ENCODE assay signal across 20 cellular contexts in genomic region chr11:14542384-14542783, GRCh38. TPM values are rescaled to one million over a fixed set of nuclear protein-coding genes. Genes with fewer than 3 reads are reported as not detected.
DNase-seq lines count a peak whose midpoint lies in the region; ATAC-seq and TF ChIP-seq lines count a peak whose summit lies in the region.
"Had no signal": no experiment of that assay in that cellular context is flagged by ENCODE, and none has a peak within 500 bp of the region (broad histone marks: within the 10 kb centered on the region; RNA-seq: fewer than 3 reads in every experiment).

No MANE protein-coding gene starts in this region.

- TF ChIP-seq EP300 in sigmoid colon (IDR thresholded peaks at IDR 0.05) = no peak

- H3K27me3 Mint-ChIP-seq in T-helper 17 cell = no peaks in the 10 kb centered on the region
- H3K27me3 Mint-ChIP-seq: CD4-positive, alpha-beta memory T cell; T-cell had no signal

- peaks cover 5% of the 10 kb centered on the region for H3K4me1 Mint-ChIP-seq in T-helper 17 cell

- H3K9me3 ChIP-seq in sigmoid colon = no peaks in the 10 kb centered on the region
- no peaks in the 10 kb centered on the region for H3K9me3 ChIP-seq in T-helper 17 cell (ENCODE audit: control insufficient read depth, low read length, poor library complexity, severe bottlenecking)
- H3K9me3 ChIP-seq: ascending aorta, tibial artery had no signal

- peak; percentile 58 for DNase-seq in SIG-M5 treated with dmso at 0.1 percent for 504 hours (lab: John Stamatoyannopoulos, UW; ENCODE audit: unreplicated experiment)
- DNase-seq in SIG-M5 (lab: John Stamatoyannopoulos, UW) = no peak
- peak; percentile 99 for DNase-seq in NCI-H1105 treated with DMSO at 0.1 percent for 48 hours (lab: John Stamatoyannopoulos, UW)
- peak; percentile 56 to 74 for DNase-seq in NOMO-1 (lab: John Stamatoyannopoulos, UW; ENCODE audit: unreplicated experiment in 2 of 2)
- no peak for DNase-seq in sigmoid colon
- DNase-seq in T-helper 17 cell = no peak
- no peak for DNase-seq in sciatic nerve (ENCODE audit: low spot score)
- DNase-seq in 8988T = no peak
- DNase-seq: activated CD8-positive, alpha-beta memory T cell treated with anti-CD3 and anti-CD28 coated beads for 24 hours; activated gamma-delta T cell treated with Interleukin-2 at 50 U/mL for 16 hours; CD4-positive, alpha-beta memory T cell; erythroblast; mesenchymal stem cell; NCI-H510A treated with DMSO at 0.1 percent for 48 hours; nucleus accumbens; stimulated activated CD4-positive, alpha-beta T cell treated with anti-CD3 and anti-CD28 coated beads, Interleukin-4, amount 100 ng/mL, for 4 hours; T-cell; tibial artery had no signal

- peak overlapping the region in 3 of 4 donors; percentile 18 to 73 (median 73) for H3K27ac ChIP-seq in sigmoid colon
- H3K27ac ChIP-seq: tibial artery had no signal

- no peak overlapping the region for H3K27ac Mint-ChIP-seq in T-helper 17 cell
- H3K27ac Mint-ChIP-seq: WTC11 had no signal

- intact Hi-C loops in sigmoid colon (cut with DNase I) = no loop called here
- intact Hi-C loops in sciatic nerve (cut with DNase I) = no loop called here

- H3K27me3 ChIP-seq in sigmoid colon = no peaks in the 10 kb centered on the region
- H3K27me3 ChIP-seq: ascending aorta, tibial artery had no signal

- no peak for TF ChIP-seq POLR2A in sigmoid colon (IDR thresholded peaks at IDR 0.05)

- no peak overlapping the region for H3K4me3 ChIP-seq in sigmoid colon
- H3K4me3 ChIP-seq: ascending aorta, tibial artery had no signal

- H3K4me1 ChIP-seq in sigmoid colon = peaks cover 0 to 71% (median 65%) of the 10 kb centered on the region in 4 donors

- H3K36me3 ChIP-seq in sigmoid colon = no peaks in the 10 kb centered on the region
- H3K36me3 ChIP-seq: ascending aorta, tibial artery had no signal

- H3K4me3 Mint-ChIP-seq in T-helper 17 cell = no peak overlapping the region
- H3K4me3 Mint-ChIP-seq: CD4-positive, alpha-beta memory T cell; T-cell; WTC11 had no signal

- no peak for TF ChIP-seq CTCF in sigmoid colon (IDR thresholded peaks at IDR 0.05)

- H3K36me3 Mint-ChIP-seq in T-helper 17 cell (ENCODE audit: low read depth) = no peaks in the 10 kb centered on the region
- H3K36me3 Mint-ChIP-seq: CD4-positive, alpha-beta memory T cell; WTC11 had no signal

- ATAC-seq in T-helper 17 cell = no peak
- no peak for ATAC-seq in sciatic nerve
- ATAC-seq: T-cell, WTC11 had no signal

RNA-seq across cellular contexts. Expression of gene PSMA1, which starts 22.2 kb away (rescaled TPM):
- total RNA-seq in sigmoid colon (100 to 1,000 TPM; 109 to 137 (median 123) TPM), T-helper 17 cell (100 to 1,000 TPM; 140 to 166 TPM), sciatic nerve (100 TPM)
- 100 to 1,000 TPM; 137 to 170 (median 145) TPM for polyA plus RNA-seq in sigmoid colon

RNA-seq across cellular contexts. Expression of gene COPB1, which starts 42.8 kb away (rescaled TPM):
- total RNA-seq in sigmoid colon (100 to 1,000 TPM in 1 of 4 donors, 10 to 100 TPM in 3; 70.2 to 103 (median 76.3) TPM), T-helper 17 cell (10 to 100 TPM; 59.5 to 74.2 TPM), sciatic nerve (86.6 TPM)
- 10 to 100 TPM; 54.6 to 65.5 (median 57.7) TPM for polyA plus RNA-seq in sigmoid colon

Comparison
In these comparisons a context has a peak if more than half of its experiments do, and no peak if none do; other contexts are left out.
1. DNase-seq: peak in SIG-M5 treated with dmso at 0.1 percent for 504 hours (single experiment), NCI-H1105 treated with DMSO at 0.1 percent for 48 hours (single experiment) and NOMO-1 (2 of 2); none in SIG-M5 (single experiment), sigmoid colon (single experiment), T-helper 17 cell (0 of 3), sciatic nerve (single experiment) and 8988T (single experiment).